Comparison of ENCODE assay signal across 8 cellular contexts in genomic region chr6:170584954-170585498, GRCh38. TPM values are rescaled to one million over a fixed set of nuclear protein-coding genes. Genes with fewer than 3 reads are reported as not detected.
DNase-seq lines count a peak whose midpoint lies in the region; ATAC-seq and TF ChIP-seq lines count a peak whose summit lies in the region.

No MANE protein-coding gene starts in this region.

- no peak for DNase-seq in heart left ventricle
- DNase-seq in Right ventricle myocardium inferior (ENCODE audit: missing footprints) = no peak
- DNase-seq in activated naive CD4-positive, alpha-beta T cell treated with anti-CD3 and anti-CD28 coated beads, Interleukin-2, amount 50 U/mL, for 72 hours (ENCODE audit: low spot score in 2 of 2) = no peak
- DNase-seq in iPS-NIHi11 (ENCODE audit: low spot score) = peak; percentile 24
- no peak for DNase-seq in NCI-H82 treated with DMSO at 0.1 percent for 48 hours (lab: John Stamatoyannopoulos, UW; ENCODE audit: unreplicated experiment)
- no peak for DNase-seq in NK-92 treated with Interleukin-12 subunit alpha and Interleukin-12 subunit beta, amount 100 ng/mL, for 24 hours (lab: John Stamatoyannopoulos, UW)

- H3K9me3 Mint-ChIP-seq in activated naive CD4-positive, alpha-beta T cell treated with anti-CD3 and anti-CD28 coated beads, Interleukin-2, amount 50 U/mL, for 72 hours = no peaks in the 10 kb centered on the region

- peak overlapping the region; percentile 51 to 94 (median 90) for H3K27ac ChIP-seq in heart left ventricle
- H3K27ac ChIP-seq in stomach smooth muscle (ENCODE audit: low read length) = peak overlapping the region; percentile 86

- H3K36me3 Mint-ChIP-seq in activated naive CD4-positive, alpha-beta T cell treated with anti-CD3 and anti-CD28 coated beads, Interleukin-2, amount 50 U/mL, for 72 hours = peaks cover 34 to 40% of the 10 kb centered on the region in 2 donors

- ATAC-seq in heart left ventricle (peak in 1 of 4 donors; percentile 17), Right ventricle myocardium inferior (no peak), HG03108 (IDR thresholded peaks at IDR 0.05; ENCODE audit: unreplicated experiment) (peak; percentile 24)
- peak in 1 of 2 donors; percentile 2 for ATAC-seq in activated naive CD4-positive, alpha-beta T cell treated with anti-CD3 and anti-CD28 coated beads, Interleukin-2, amount 50 U/mL, for 72 hours

- TF ChIP-seq POLR2A in heart left ventricle (IDR thresholded peaks at IDR 0.05) = no peak

- peak overlapping the region; percentile 88 for H3K9ac ChIP-seq in stomach smooth muscle (ENCODE audit: low read length in 2 of 2)

- H3K27me3 ChIP-seq in heart left ventricle (no peaks in the 10 kb centered on the region), stomach smooth muscle (ENCODE audit: control insufficient read depth in 1 of 2, insufficient read depth in 2 of 2, low read length in 2 of 2) (no peaks in the 10 kb centered on the region)

- H3K4me1 ChIP-seq in heart left ventricle (peaks cover 0 to 24% (median 11%) of the 10 kb centered on the region in 12 donors), stomach smooth muscle (ENCODE audit: control insufficient read depth, insufficient read depth, low read length) (peaks cover 13% of the 10 kb centered on the region)

- peaks cover 0 to 33% (median 30%) of the 10 kb centered on the region in 9 donors for H3K36me3 ChIP-seq in heart left ventricle
- H3K36me3 ChIP-seq in stomach smooth muscle (ENCODE audit: control insufficient read depth in 2 of 2, insufficient read depth in 2 of 2, low read length in 2 of 2) = peaks cover 12 to 15% of the 10 kb centered on the region in 2 donors

- H3K9me3 ChIP-seq in heart left ventricle (peaks cover 0 to under 1% (median 0%) of the 10 kb centered on the region in 12 donors), stomach smooth muscle (ENCODE audit: control insufficient read depth in 2 of 2, low read length in 2 of 2) (no peaks in the 10 kb centered on the region)

- peak overlapping the region; percentile 76 to 100 (median 92) for H3K4me3 ChIP-seq in heart left ventricle
- peak overlapping the region; percentile 61 to 96 for H3K4me3 ChIP-seq in stomach smooth muscle (ENCODE audit: low read length in 2 of 2)

- intact Hi-C loops in heart left ventricle (cut with DNase I) = loop anchor here in 3 of 10 donors (1.0 to 2.0 kb wide), 2 partner anchors 30 to 31 kb away; partner anchors contain the start of gene TBP (in 3 of the 3)
- intact Hi-C loops in Right ventricle myocardium inferior (cut with DNase I) = loop anchor here (1.0 kb wide), 1 partner anchor 31 kb away; the partner anchor contains the start of gene TBP

- H3K27ac Mint-ChIP-seq in activated naive CD4-positive, alpha-beta T cell treated with anti-CD3 and anti-CD28 coated beads, Interleukin-2, amount 50 U/mL, for 72 hours = peak overlapping the region; percentile 85 to 96

- TF ChIP-seq CTCF in heart left ventricle (IDR thresholded peaks at IDR 0.05) = no peak

- 10 to 14% (median 10%) methylated on average over 6 of the region's 6 CpGs for WGBS in heart left ventricle, 4 donors

RNA-seq across cellular contexts. Expression of gene PDCD2, which starts 0.6 kb away (rescaled TPM):
- 10 to 100 TPM; 29.9 to 51.4 (median 37.4) TPM for total RNA-seq in heart left ventricle
- polyA plus RNA-seq in heart left ventricle = 10 to 100 TPM; 25.3 to 55.5 TPM
- total RNA-seq in Right ventricle myocardium inferior = 28.1 TPM
- total RNA-seq in activated naive CD4-positive, alpha-beta T cell treated with anti-CD3 and anti-CD28 coated beads, Interleukin-2, amount 50 U/mL, for 72 hours = 100 to 1,000 TPM in 1 of 2 donors, 10 to 100 TPM in 1; 65.1 to 117 TPM

RNA-seq across cellular contexts. Expression of gene TBP, which starts 30.9 kb away (rescaled TPM):
- total RNA-seq in heart left ventricle (10 to 100 TPM in 2 of 9 donors, 1 to 10 TPM in 7; 6.5 to 19.1 (median 8.9) TPM), Right ventricle myocardium inferior (8.7 TPM)
- polyA plus RNA-seq in heart left ventricle = 1 to 10 TPM; 6.7 to 8.8 TPM
- 10 to 100 TPM; 24.2 to 26.2 TPM for total RNA-seq in activated naive CD4-positive, alpha-beta T cell treated with anti-CD3 and anti-CD28 coated beads, Interleukin-2, amount 50 U/mL, for 72 hours

RNA-seq across cellular contexts. Expression of gene PSMB1, which starts 31.9 kb away (rescaled TPM):
- total RNA-seq in heart left ventricle (100 to 1,000 TPM; 124 to 273 (median 146) TPM), Right ventricle myocardium inferior (152 TPM)
- 100 to 1,000 TPM; 287 to 313 TPM for polyA plus RNA-seq in heart left ventricle
- total RNA-seq in activated naive CD4-positive, alpha-beta T cell treated with anti-CD3 and anti-CD28 coated beads, Interleukin-2, amount 50 U/mL, for 72 hours = 100 to 1,000 TPM; 206 to 223 TPM
